ENCODE assay signal across 1 cellular context in the genomic region with DNA sequence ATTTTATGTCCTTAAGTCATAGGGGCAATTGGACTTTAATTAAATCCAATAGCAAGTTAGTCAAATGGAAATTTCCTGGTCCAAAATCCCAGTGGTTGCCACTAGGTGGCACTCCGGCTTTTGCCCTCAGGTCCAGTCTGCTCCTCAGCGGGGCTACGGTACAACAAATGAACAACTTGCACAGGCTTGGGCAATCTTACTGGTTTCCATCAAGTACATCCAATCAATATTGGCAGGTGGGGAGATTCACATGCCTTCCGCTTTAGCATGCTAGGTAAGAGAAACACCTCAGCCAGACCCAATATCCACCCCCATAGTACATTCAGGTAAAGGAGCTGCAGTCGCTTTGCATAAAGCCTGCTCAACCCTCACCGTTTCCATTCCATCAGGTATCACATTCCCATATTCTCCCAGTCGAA.
TF ChIP-seq lines count a peak whose summit lies in the region.

No MANE protein-coding gene starts in this region.

TF ChIP-seq in SK-N-SH, 30 proteins besides CTCF, POLR2A, EP300 and RAD21 (continued from another document):
- TF ChIP-seq YY1 (IDR thresholded peaks at IDR 0.05; ENCODE audit: low read depth), result no peak
- TF ChIP-seq NRF1 (IDR thresholded peaks at IDR 0.05; ENCODE audit: low read depth, low read length), result no peak
- TF ChIP-seq, protein P1, sequence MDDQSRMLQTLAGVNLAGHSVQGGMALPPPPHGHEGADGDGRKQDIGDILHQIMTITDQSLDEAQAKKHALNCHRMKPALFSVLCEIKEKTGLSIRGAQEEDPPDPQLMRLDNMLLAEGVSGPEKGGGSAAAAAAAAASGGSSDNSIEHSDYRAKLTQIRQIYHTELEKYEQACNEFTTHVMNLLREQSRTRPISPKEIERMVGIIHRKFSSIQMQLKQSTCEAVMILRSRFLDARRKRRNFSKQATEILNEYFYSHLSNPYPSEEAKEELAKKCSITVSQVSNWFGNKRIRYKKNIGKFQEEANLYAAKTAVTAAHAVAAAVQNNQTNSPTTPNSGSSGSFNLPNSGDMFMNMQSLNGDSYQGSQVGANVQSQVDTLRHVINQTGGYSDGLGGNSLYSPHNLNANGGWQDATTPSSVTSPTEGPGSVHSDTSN (IDR thresholded peaks at IDR 0.05), result no peak
- TF ChIP-seq TAF1 (IDR thresholded peaks at IDR 0.05; ENCODE audit: borderline replicate concordance, low read depth, low read length), result no peak
- TF ChIP-seq EZH2phosphoT487 (IDR thresholded peaks at IDR 0.05; ENCODE audit: borderline replicate concordance, low read depth), result no peak
- TF ChIP-seq SMC3 (IDR thresholded peaks at IDR 0.05; ENCODE audit: low read depth, low read length), result peak; percentile 51
- no peak for TF ChIP-seq CHD2 (IDR thresholded peaks at IDR 0.05; ENCODE audit: low read length, partially characterized antibody)
- TF ChIP-seq POLR2AphosphoS5 (IDR thresholded peaks at IDR 0.05; ENCODE audit: low read depth, low read length), result no peak
